ENCODE assay signal across 1 cellular context in the genomic region with DNA sequence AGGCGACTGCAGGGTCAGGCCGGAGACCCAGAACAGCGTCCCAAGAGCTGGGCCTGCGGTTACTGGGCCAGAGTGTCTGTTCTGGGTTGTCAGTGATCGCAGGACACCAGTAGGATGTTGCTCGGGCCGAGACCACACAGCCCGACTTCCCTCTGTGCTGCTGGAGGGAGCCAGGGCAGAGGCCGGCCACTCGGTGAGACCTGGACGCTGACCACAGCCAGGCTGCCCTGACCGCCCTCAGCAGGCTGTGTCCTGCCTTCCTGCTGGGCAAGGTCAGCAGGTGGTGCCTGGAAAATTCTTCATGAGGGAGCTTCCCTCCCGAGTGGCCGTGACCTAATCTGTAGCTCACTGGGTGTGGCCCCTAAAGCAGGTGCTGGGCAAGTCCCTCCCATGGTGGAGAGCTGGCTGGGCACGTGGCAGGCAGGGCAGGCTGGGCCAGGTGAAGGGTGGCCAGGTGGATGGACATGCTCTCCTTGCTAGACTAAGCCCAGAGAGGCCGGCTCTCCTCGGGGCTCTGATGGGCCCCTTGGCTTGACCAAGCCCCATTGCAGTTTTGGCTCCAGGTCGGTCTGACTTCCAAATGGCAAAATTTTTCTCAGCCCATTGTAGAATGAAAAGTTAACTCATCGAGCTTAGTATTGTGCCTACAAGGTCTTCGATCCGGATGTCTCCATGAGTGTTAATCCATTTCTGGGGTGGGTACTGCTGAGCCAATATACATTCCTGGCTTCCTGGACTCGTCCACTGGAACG.
TF ChIP-seq lines count a peak whose summit lies in the region.

No MANE protein-coding gene starts in this region.

TF ChIP-seq in SK-N-SH, 30 proteins besides CTCF, POLR2A, EP300 and RAD21:
- TF ChIP-seq, protein P1, sequence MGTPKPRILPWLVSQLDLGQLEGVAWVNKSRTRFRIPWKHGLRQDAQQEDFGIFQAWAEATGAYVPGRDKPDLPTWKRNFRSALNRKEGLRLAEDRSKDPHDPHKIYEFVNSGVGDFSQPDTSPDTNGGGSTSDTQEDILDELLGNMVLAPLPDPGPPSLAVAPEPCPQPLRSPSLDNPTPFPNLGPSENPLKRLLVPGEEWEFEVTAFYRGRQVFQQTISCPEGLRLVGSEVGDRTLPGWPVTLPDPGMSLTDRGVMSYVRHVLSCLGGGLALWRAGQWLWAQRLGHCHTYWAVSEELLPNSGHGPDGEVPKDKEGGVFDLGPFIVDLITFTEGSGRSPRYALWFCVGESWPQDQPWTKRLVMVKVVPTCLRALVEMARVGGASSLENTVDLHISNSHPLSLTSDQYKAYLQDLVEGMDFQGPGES (IDR thresholded peaks at IDR 0.05; ENCODE audit: low read depth, low read length) = no peak
- TF ChIP-seq TAF1 (IDR thresholded peaks at IDR 0.05; ENCODE audit: borderline replicate concordance, low read depth, low read length) (no peak), GABPA (IDR thresholded peaks at IDR 0.05; ENCODE audit: low read depth) (no peak), NFIC (IDR thresholded peaks at IDR 0.05; ENCODE audit: borderline replicate concordance) (no peak), RXRA (IDR thresholded peaks at IDR 0.05; ENCODE audit: borderline replicate concordance, low read depth) (no peak), MXI1 (IDR thresholded peaks at IDR 0.05; ENCODE audit: low read depth, low read length) (no peak), REST (IDR thresholded peaks at IDR 0.05; ENCODE audit: low read depth, low read length) (no peak), USF1 (IDR thresholded peaks at IDR 0.05; ENCODE audit: borderline replicate concordance, low read depth) (no peak), RFX5 (IDR thresholded peaks at IDR 0.05; ENCODE audit: low read length) (no peak), TEAD4 (IDR thresholded peaks at IDR 0.05; ENCODE audit: borderline replicate concordance, insufficient read depth) (no peak), GATA2 (CRISPR knock-in tag; IDR thresholded peaks at IDR 0.05) (no peak), JUND (IDR thresholded peaks at IDR 0.05) (no peak), MEF2A (IDR thresholded peaks at IDR 0.05; ENCODE audit: borderline replicate concordance, low read depth) (no peak), YY1 (IDR thresholded peaks at IDR 0.05; ENCODE audit: low read depth) (no peak)
- TF ChIP-seq, protein P2, sequence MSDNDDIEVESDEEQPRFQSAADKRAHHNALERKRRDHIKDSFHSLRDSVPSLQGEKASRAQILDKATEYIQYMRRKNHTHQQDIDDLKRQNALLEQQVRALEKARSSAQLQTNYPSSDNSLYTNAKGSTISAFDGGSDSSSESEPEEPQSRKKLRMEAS (IDR thresholded peaks at IDR 0.05; ENCODE audit: low read depth) = no peak
